ENCODE assay signal across 1 cellular context in the genomic region with DNA sequence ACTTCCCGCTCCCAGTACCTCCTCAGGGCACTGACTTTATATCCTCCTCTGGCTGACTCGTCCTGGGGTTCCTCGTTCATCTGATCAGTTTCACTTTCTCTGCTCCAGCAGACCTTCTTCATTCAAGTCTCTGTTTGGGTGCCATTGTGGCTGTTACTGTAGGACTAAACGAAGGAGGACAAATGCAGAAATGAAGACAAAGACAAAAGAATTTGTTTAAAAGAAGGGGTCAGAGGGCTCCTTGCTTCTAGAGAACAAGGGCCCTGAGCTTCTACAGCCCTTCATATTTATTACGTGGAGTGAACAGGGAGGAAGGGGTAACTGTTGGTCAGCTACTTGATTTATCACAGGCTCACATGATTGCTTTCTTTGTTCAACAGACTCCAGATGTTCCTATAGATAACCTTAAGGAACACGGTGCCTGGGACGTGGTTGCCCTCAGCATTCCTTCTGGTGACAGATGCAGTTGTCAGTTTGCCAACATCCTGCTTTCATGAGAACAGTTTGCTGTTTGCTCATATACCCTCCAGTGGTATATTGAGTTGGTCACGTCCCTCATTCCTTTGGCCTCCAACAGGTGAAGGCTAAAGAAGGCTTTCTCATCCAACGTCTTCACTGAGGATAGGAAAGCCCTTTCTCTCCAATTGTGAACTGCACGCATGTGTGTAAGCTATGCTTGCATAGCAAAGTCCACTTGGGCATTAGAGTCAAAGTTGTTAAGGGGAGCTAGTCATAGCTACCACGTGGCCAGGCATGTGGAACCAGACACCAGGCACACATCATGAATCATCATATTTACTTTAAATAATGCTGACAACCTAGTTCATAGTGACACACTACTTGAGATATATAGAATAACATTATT.
TF ChIP-seq lines count a peak whose summit lies in the region.

No MANE protein-coding gene starts in this region.

TF ChIP-seq in K562, 482 proteins besides CTCF, POLR2A, EP300 and RAD21 (continued from another document):
- TF ChIP-seq HDAC2 (IDR thresholded peaks at IDR 0.05) (peak; percentile 74; the same call in 1 of the 2 replicates), EZH2 (IDR thresholded peaks at IDR 0.05; ENCODE audit: borderline replicate concordance, low read depth, low read length) (no peak), HDAC8 (tag; IDR thresholded peaks at IDR 0.05) (no peak), RBM14 (IDR thresholded peaks at IDR 0.05; ENCODE audit: borderline replicate concordance, insufficient read depth, low read depth, low read length) (no peak), PURB (CRISPR knock-in tag; IDR thresholded peaks at IDR 0.05; ENCODE audit: low read depth) (no peak)
- TF ChIP-seq, protein P1, sequence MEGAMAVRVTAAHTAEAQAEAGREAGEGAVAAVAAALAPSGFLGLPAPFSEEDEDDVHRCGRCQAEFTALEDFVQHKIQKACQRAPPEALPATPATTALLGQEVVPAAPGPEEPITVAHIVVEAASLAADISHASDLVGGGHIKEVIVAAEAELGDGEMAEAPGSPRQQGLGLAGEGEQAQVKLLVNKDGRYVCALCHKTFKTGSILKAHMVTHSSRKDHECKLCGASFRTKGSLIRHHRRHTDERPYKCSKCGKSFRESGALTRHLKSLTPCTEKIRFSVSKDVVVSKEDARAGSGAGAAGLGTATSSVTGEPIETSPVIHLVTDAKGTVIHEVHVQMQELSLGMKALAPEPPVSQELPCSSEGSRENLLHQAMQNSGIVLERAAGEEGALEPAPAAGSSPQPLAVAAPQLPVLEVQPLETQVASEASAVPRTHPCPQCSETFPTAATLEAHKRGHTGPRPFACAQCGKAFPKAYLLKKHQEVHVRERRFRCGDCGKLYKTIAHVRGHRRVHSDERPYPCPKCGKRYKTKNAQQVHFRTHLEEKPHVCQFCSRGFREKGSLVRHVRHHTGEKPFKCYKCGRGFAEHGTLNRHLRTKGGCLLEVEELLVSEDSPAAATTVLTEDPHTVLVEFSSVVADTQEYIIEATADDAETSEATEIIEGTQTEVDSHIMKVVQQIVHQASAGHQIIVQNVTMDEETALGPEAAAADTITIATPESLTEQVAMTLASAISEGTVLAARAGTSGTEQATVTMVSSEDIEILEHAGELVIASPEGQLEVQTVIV (CRISPR knock-in tag; IDR thresholded peaks at IDR 0.05; ENCODE audit: borderline replicate concordance): no peak
